1 cellular context compared by ENCODE assay signal in genomic region chr2:105896765-105897163, GRCh38.
TF ChIP-seq lines count a peak whose summit lies in the region.

No MANE protein-coding gene starts in this region.

TF ChIP-seq in H1, 55 proteins besides CTCF, POLR2A, EP300 and RAD21:
- TF ChIP-seq CHD1 (IDR thresholded peaks at IDR 0.05; ENCODE audit: low read depth, low read length) (no peak), TAF1 (IDR thresholded peaks at IDR 0.05; ENCODE audit: low read depth, low read length) (no peak), KDM1A (IDR thresholded peaks at IDR 0.05; ENCODE audit: borderline replicate concordance, low read length) (no peak), SP1 (IDR thresholded peaks at IDR 0.05; ENCODE audit: low read depth, low read length) (no peak), PHF8 (conservative IDR thresholded peaks at IDR 0.05; ENCODE audit: low read depth, low read length) (no peak), GTF2F1 (IDR thresholded peaks at IDR 0.05; ENCODE audit: borderline replicate concordance, low read depth, low read length) (no peak), SP4 (IDR thresholded peaks at IDR 0.05; ENCODE audit: low read length) (no peak), USF2 (IDR thresholded peaks at IDR 0.05; ENCODE audit: low read length) (no peak), FOSL1 (IDR thresholded peaks at IDR 0.05; ENCODE audit: insufficient read depth, low read depth, low read length) (no peak), RNF2 (IDR thresholded peaks at IDR 0.05; ENCODE audit: borderline replicate concordance, low read depth, low read length, missing control alignments, poor library complexity, severe bottlenecking) (no peak), HDAC6 (IDR thresholded peaks at IDR 0.05; ENCODE audit: low read depth, low read length) (no peak), MAX (IDR thresholded peaks at IDR 0.05) (no peak)
TF ChIP-seq in H1: peak in this region for 0.
